Comparison of ENCODE assay signal across 9 cellular contexts in the genomic region with DNA sequence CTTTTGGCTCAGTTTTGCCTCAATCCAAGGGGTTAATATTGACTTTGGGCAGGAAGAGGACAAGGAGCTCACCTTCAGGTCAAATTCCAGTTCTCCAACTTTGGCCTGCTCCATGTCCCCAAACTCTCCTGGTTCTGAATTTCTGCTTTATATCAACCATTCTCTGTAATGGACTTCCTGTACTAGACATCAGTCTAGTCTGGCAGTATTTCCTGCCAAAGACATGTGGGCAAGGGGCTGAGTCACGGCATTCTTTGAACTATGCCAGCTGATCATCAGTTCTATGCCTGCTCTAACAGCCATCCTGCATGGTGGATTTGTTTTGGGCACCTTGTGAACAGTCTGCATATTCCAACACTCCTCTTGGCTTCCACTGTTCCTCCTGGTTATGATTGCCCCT.
DNase-seq lines count a peak whose midpoint lies in the region; ATAC-seq and TF ChIP-seq lines count a peak whose summit lies in the region.
"Had no signal": no experiment of that assay in that cellular context is flagged by ENCODE, and none has a peak within 500 bp of the region (broad histone marks: within the 10 kb centered on the region; RNA-seq: fewer than 3 reads in every experiment).

No MANE protein-coding gene starts in this region.

- no peak overlapping the region for H3K27ac ChIP-seq in lower lobe of right lung
- no peak overlapping the region for H3K27ac ChIP-seq in MM.1S (ENCODE audit: low read length)
- H3K27ac ChIP-seq in PC-9 = no peak overlapping the region

- ATAC-seq in activated T-cell treated with anti-CD3 and anti-CD28 coated beads, Interleukin-2, amount 50 U/mL, for 72 hours (replicated peaks in 1 of 2) = peak; percentile 31 to 48
- peak; percentile 45 to 70 for ATAC-seq in lower lobe of right lung

- H3K27me3 ChIP-seq in Loucy (ENCODE audit: insufficient read depth, low read length, poor library complexity, severe bottlenecking) (no peaks in the 10 kb centered on the region), lower lobe of right lung (ENCODE audit: low read depth) (no peaks in the 10 kb centered on the region), MM.1S (replicated peaks; ENCODE audit: insufficient read depth, low read length) (no peaks in the 10 kb centered on the region), PC-9 (ENCODE audit: insufficient read depth, low read depth) (no peaks in the 10 kb centered on the region)

- intact Hi-C loops in lower lobe of right lung (cut with DNase I) (no loop called here), PC-9 (cut with micrococcal nuclease; ENCODE audit: unreplicated experiment) (no loop called here)

- H3K4me3 ChIP-seq in Loucy (ENCODE audit: low read length, poor library complexity, severe bottlenecking) (peak overlapping the region; percentile 51), lower lobe of right lung (no peak overlapping the region), MM.1S (ENCODE audit: low read length) (no peak overlapping the region), PC-9 (no peak overlapping the region)

- H3K4me1 ChIP-seq in Loucy (ENCODE audit: insufficient read depth, low read length, poor library complexity, severe bottlenecking) (peaks cover 54% of the 10 kb centered on the region), lower lobe of right lung (peaks cover 18% of the 10 kb centered on the region), MM.1S (ENCODE audit: low read length) (no peaks in the 10 kb centered on the region), PC-9 (replicated peaks; ENCODE audit: insufficient read depth) (peaks cover 14% of the 10 kb centered on the region)

- H3K36me3 ChIP-seq in Loucy (ENCODE audit: insufficient read depth, low read length) (no peaks in the 10 kb centered on the region), lower lobe of right lung (no peaks in the 10 kb centered on the region), MM.1S (replicated peaks; ENCODE audit: insufficient read depth, low read length) (no peaks in the 10 kb centered on the region), PC-9 (ENCODE audit: low read depth) (no peaks in the 10 kb centered on the region)

- POLR2A ChIA-PET in PC-9 (lab: Charles Lee; ENCODE audit: unreplicated experiment) = no interaction called here

- H3K4me3 Mint-ChIP-seq in activated T-cell treated with anti-CD3 and anti-CD28 coated beads, Interleukin-2, amount 50 U/mL, for 72 hours = peak overlapping the region; percentile 35 to 63

- H3F3A ChIP-seq in Loucy (ENCODE audit: low read depth) (no peaks in the 10 kb centered on the region), MM.1S (ENCODE audit: insufficient read depth, low read length) (no peaks in the 10 kb centered on the region), PC-9 (ENCODE audit: insufficient read depth, low read depth) (peaks cover 10% of the 10 kb centered on the region; the same call in 1 of the 2 replicates)

- peak overlapping the region; percentile 70 for H3K27ac Mint-ChIP-seq in activated T-cell treated with anti-CD3 and anti-CD28 coated beads, Interleukin-2, amount 50 U/mL, for 72 hours

- H2AFZ ChIP-seq in Loucy (ENCODE audit: low read length) (peak overlapping the region; percentile 28; the same call in 1 of the 2 replicates), MM.1S (ENCODE audit: low read length) (no peak overlapping the region), PC-9 (no peak overlapping the region)

- no peaks in the 10 kb centered on the region for H3K9me3 ChIP-seq in Loucy (ENCODE audit: insufficient read depth, low read depth, low read length)
- no peaks in the 10 kb centered on the region for H3K9me3 ChIP-seq in lower lobe of right lung
- no peaks in the 10 kb centered on the region for H3K9me3 ChIP-seq in MM.1S (replicated peaks; ENCODE audit: insufficient read depth, low read length)
- no peaks in the 10 kb centered on the region for H3K9me3 ChIP-seq in PC-9 (ENCODE audit: insufficient read depth, low read depth)

- DNase-seq in AML-193 (lab: John Stamatoyannopoulos, UW) (peak; percentile 20 to 40), lower lobe of right lung (no peak), erythroblast (lab: John Stamatoyannopoulos, UW) (no peak), NCI-H345 (lab: John Stamatoyannopoulos, UW) (no peak), MM.1S (no peak), PC-9 (no peak)
- DNase-seq in activated T-cell treated with anti-CD3 and anti-CD28 coated beads, Interleukin-2, amount 50 U/mL, for 72 hours = peak; percentile 55 to 59

- CTCF ChIA-PET in PC-9 (lab: Charles Lee) = no interaction called here

- H3K4me2 ChIP-seq in Loucy (ENCODE audit: low read depth, low read length, poor library complexity, severe bottlenecking) = peak overlapping the region; percentile 69
- no peak overlapping the region for H3K4me2 ChIP-seq in MM.1S (ENCODE audit: low read depth, low read length)
- H3K4me2 ChIP-seq in PC-9 = no peak overlapping the region

- peaks cover 71% of the 10 kb centered on the region for H3K79me2 ChIP-seq in Loucy (ENCODE audit: insufficient read depth, low read length)
- H3K79me2 ChIP-seq in MM.1S (ENCODE audit: low read length) = no peaks in the 10 kb centered on the region
- H3K79me2 ChIP-seq in PC-9 (ENCODE audit: low read depth) = no peaks in the 10 kb centered on the region

- H3K9me2 ChIP-seq in Loucy (replicated peaks; ENCODE audit: low read depth, low read length) (no peaks in the 10 kb centered on the region), MM.1S (replicated peaks; ENCODE audit: insufficient read depth, low read length) (no peaks in the 10 kb centered on the region), PC-9 (ENCODE audit: insufficient read depth) (no peaks in the 10 kb centered on the region)

- TF ChIP-seq CTCF in Loucy (conservative IDR thresholded peaks at IDR 0.05; ENCODE audit: low read length) (no peak), lower lobe of right lung (IDR thresholded peaks at IDR 0.05) (no peak), MM.1S (IDR thresholded peaks at IDR 0.05; ENCODE audit: low read length) (no peak), PC-9 (conservative IDR thresholded peaks at IDR 0.05) (no peak)

- H3K9me3 Mint-ChIP-seq in activated T-cell treated with anti-CD3 and anti-CD28 coated beads, Interleukin-2, amount 50 U/mL, for 72 hours = no peaks in the 10 kb centered on the region
- H3K9me3 Mint-ChIP-seq: activated naive CD4-positive, alpha-beta T cell treated with anti-CD3 and anti-CD28 coated beads, Interleukin-2, amount 50 U/mL, for 72 hours had no signal

- H3K36me3 Mint-ChIP-seq in activated T-cell treated with anti-CD3 and anti-CD28 coated beads, Interleukin-2, amount 50 U/mL, for 72 hours (ENCODE audit: insufficient read depth in 2 of 2) = peaks cover 9 to 15% of the 10 kb centered on the region in 2 donors

- peak overlapping the region; percentile 40 for H3K9ac ChIP-seq in Loucy (ENCODE audit: low read depth, low read length, poor library complexity, severe bottlenecking)
- no peak overlapping the region for H3K9ac ChIP-seq in MM.1S (ENCODE audit: low read length)

- peaks cover 51% of the 10 kb centered on the region for H3K4me1 Mint-ChIP-seq in activated T-cell treated with anti-CD3 and anti-CD28 coated beads, Interleukin-2, amount 50 U/mL, for 72 hours (ENCODE audit: low read depth)

- no peaks in the 10 kb centered on the region for H3K27me3 Mint-ChIP-seq in activated T-cell treated with anti-CD3 and anti-CD28 coated beads, Interleukin-2, amount 50 U/mL, for 72 hours (ENCODE audit: low read depth)

- no peak for TF ChIP-seq POLR2A in erythroblast (IDR thresholded peaks at IDR 0.05; ENCODE audit: low read length)

- H4K20me1 ChIP-seq in Loucy (ENCODE audit: insufficient read depth, low read length, poor library complexity, severe bottlenecking) (no peaks in the 10 kb centered on the region), MM.1S (ENCODE audit: insufficient read depth, low read length) (no peaks in the 10 kb centered on the region), PC-9 (ENCODE audit: insufficient read depth) (no peaks in the 10 kb centered on the region)

- BruUV-seq in PC-9 (replicated peaks; lab: Mats Ljungman, UMichigan) = no TSS peak

Comparison
In these comparisons a context has a peak if more than half of its experiments do, and no peak if none do; other contexts are left out.
1. DNase-seq: peak in AML-193 (2 of 2) and activated T-cell treated with anti-CD3 and anti-CD28 coated beads, Interleukin-2, amount 50 U/mL, for 72 hours (2 of 2); none in lower lobe of right lung (single experiment), erythroblast (0 of 2), NCI-H345 (single experiment), MM.1S (single experiment) and PC-9 (0 of 2).